ENCODE assay signal across 1 cellular context in the genomic region with DNA sequence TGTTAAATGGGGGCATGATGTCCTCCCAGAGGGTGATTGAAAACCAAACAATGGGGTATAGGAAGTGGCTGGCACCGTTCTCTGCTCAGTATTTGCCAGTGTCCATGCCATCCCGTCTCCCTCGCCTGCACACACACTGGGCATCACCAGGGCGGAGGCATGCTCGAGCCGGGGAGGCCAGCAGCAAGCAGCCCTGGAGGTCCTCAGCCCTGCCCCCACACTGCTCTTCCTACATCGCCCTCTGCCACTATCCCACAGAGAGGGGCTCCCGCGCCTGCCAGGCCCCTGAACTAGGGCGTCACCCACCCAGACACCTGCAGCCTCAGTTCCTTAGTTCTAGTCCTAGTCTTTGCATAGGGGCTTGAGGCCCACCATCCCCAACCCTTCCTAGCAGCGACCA.
TF ChIP-seq lines count a peak whose summit lies in the region.

No MANE protein-coding gene starts in this region.

TF ChIP-seq in HepG2, 621 proteins besides CTCF, POLR2A, EP300 and RAD21:
- TF ChIP-seq ZFP37 (CRISPR knock-in tag; IDR thresholded peaks at IDR 0.05; ENCODE audit: borderline replicate concordance): no peak
- no peak for TF ChIP-seq HIVEP1 (CRISPR knock-in tag; IDR thresholded peaks at IDR 0.05)
- no peak for TF ChIP-seq ZNF687 (CRISPR knock-in tag; IDR thresholded peaks at IDR 0.05)
- no peak for TF ChIP-seq ZNF496 (CRISPR knock-in tag; IDR thresholded peaks at IDR 0.05; ENCODE audit: insufficient replicate concordance)
- TF ChIP-seq TRIM22 (IDR thresholded peaks at IDR 0.05): no peak
- TF ChIP-seq ZSCAN20 (CRISPR knock-in tag; IDR thresholded peaks at IDR 0.05; ENCODE audit: borderline replicate concordance): no peak
- no peak for TF ChIP-seq HOXA3 (CRISPR knock-in tag; IDR thresholded peaks at IDR 0.05)
- TF ChIP-seq AKNA (CRISPR knock-in tag; IDR thresholded peaks at IDR 0.05; ENCODE audit: borderline replicate concordance): no peak
- no peak for TF ChIP-seq ZBTB4 (CRISPR knock-in tag; IDR thresholded peaks at IDR 0.05; ENCODE audit: borderline replicate concordance)
